8 cellular contexts compared by ENCODE assay signal in genomic region chrX:102899940-102900916, GRCh38. TPM values are rescaled to one million over a fixed set of nuclear protein-coding genes. Genes with fewer than 3 reads are reported as not detected.
DNase-seq lines count a peak whose midpoint lies in the region; ATAC-seq and TF ChIP-seq lines count a peak whose summit lies in the region.

No MANE protein-coding gene starts in this region.

- H3K4me1 ChIP-seq in Peyer's patch = no peaks in the 10 kb centered on the region
- no peaks in the 10 kb centered on the region for H3K4me1 ChIP-seq in transverse colon

- no peaks in the 10 kb centered on the region for H3K27me3 ChIP-seq in Peyer's patch
- no peaks in the 10 kb centered on the region for H3K27me3 ChIP-seq in transverse colon

- no peak for TF ChIP-seq POLR2A in Peyer's patch (IDR thresholded peaks at IDR 0.05)
- TF ChIP-seq POLR2A in transverse colon (IDR thresholded peaks at IDR 0.05) = no peak

- peak; percentile 24 for DNase-seq in DMS79 (lab: John Stamatoyannopoulos, UW)
- peak; percentile 74 for DNase-seq in HT1080 (ENCODE audit: low read depth)
- DNase-seq in Peyer's patch = peak in 2 of 3 donors; percentile 59 to 84
- peak; percentile 68 for DNase-seq in activated T-cell treated with anti-CD3 and anti-CD28 coated beads, Interleukin-2, amount 50 U/mL, for 4 hours
- peak; percentile 72 for DNase-seq in fibroblast of pulmonary artery (ENCODE audit: low read depth)
- DNase-seq in osteocyte (ENCODE audit: extremely low spot score, unreplicated experiment) = peak; percentile 90
- DNase-seq in transverse colon = peak; percentile 62

- no peak overlapping the region for H3K27ac Mint-ChIP-seq in osteocyte (ENCODE audit: unreplicated experiment)

- no peaks in the 10 kb centered on the region for H3K9me3 Mint-ChIP-seq in activated T-cell treated with anti-CD3 and anti-CD28 coated beads, Interleukin-2, amount 50 U/mL, for 4 hours
- no peaks in the 10 kb centered on the region for H3K9me3 Mint-ChIP-seq in osteocyte (ENCODE audit: unreplicated experiment)

- 7 to 42% methylated on average over 3 to 15 of the region's 15 CpGs for WGBS in transverse colon (ENCODE audit: low coverage in 1 of 2), 2 donors

- peak; percentile 91 for ATAC-seq in GM21390 (IDR thresholded peaks at IDR 0.05; ENCODE audit: unreplicated experiment)
- peak; percentile 75 to 89 for ATAC-seq in activated T-cell treated with anti-CD3 and anti-CD28 coated beads, Interleukin-2, amount 50 U/mL, for 4 hours

- intact Hi-C loops in transverse colon (cut with DNase I; ENCODE audit: low total_unique reads) = no loop called here

- H3K9me3 ChIP-seq in Peyer's patch = no peaks in the 10 kb centered on the region
- no peaks in the 10 kb centered on the region for H3K9me3 ChIP-seq in transverse colon

- in situ Hi-C loops in transverse colon (cut with MboI; ENCODE audit: low pct_ligation_motif_present in 1 of 4, low pct_unique_long_range_greater_than_20kb in 1 of 4, low sequenced_read_pairs in 3 of 4) = no loop called here

- H3K36me3 Mint-ChIP-seq in activated T-cell treated with anti-CD3 and anti-CD28 coated beads, Interleukin-2, amount 50 U/mL, for 4 hours (ENCODE audit: insufficient read depth) = peaks cover 10% of the 10 kb centered on the region
- H3K36me3 Mint-ChIP-seq in osteocyte (ENCODE audit: unreplicated experiment) = no peaks in the 10 kb centered on the region

- H3K4me1 Mint-ChIP-seq in activated T-cell treated with anti-CD3 and anti-CD28 coated beads, Interleukin-2, amount 50 U/mL, for 4 hours (ENCODE audit: low read depth) = peaks cover 8% of the 10 kb centered on the region
- peaks cover 3% of the 10 kb centered on the region for H3K4me1 Mint-ChIP-seq in osteocyte (ENCODE audit: unreplicated experiment)

- no peak for TF ChIP-seq EP300 in transverse colon (IDR thresholded peaks at IDR 0.05; ENCODE audit: low read depth)

- H3K4me3 ChIP-seq in Peyer's patch = no peak overlapping the region
- no peak overlapping the region for H3K4me3 ChIP-seq in fibroblast of pulmonary artery (replicated peaks; ENCODE audit: low read depth, low read length)
- no peak overlapping the region for H3K4me3 ChIP-seq in transverse colon

- no peaks in the 10 kb centered on the region for H3K27me3 Mint-ChIP-seq in activated T-cell treated with anti-CD3 and anti-CD28 coated beads, Interleukin-2, amount 50 U/mL, for 4 hours (ENCODE audit: low read depth)
- H3K27me3 Mint-ChIP-seq in osteocyte (ENCODE audit: unreplicated experiment) = no peaks in the 10 kb centered on the region

- TF ChIP-seq CTCF in Peyer's patch (IDR thresholded peaks at IDR 0.05) (peak in 5 of 6 experiments; percentile 14 to 58 (median 52)), fibroblast of pulmonary artery (IDR thresholded peaks at IDR 0.05; ENCODE audit: low read length, missing control alignments) (peak; percentile 68), osteocyte (IDR thresholded peaks at IDR 0.05) (peak; percentile 67), transverse colon (IDR thresholded peaks at IDR 0.05) (peak; percentile 36 to 61 (median 49))

- no peak overlapping the region for H3K4me3 Mint-ChIP-seq in activated T-cell treated with anti-CD3 and anti-CD28 coated beads, Interleukin-2, amount 50 U/mL, for 4 hours
- no peak overlapping the region for H3K4me3 Mint-ChIP-seq in osteocyte (ENCODE audit: unreplicated experiment)

- H3K36me3 ChIP-seq in Peyer's patch (no peaks in the 10 kb centered on the region), transverse colon (no peaks in the 10 kb centered on the region)

- H3K27ac ChIP-seq in Peyer's patch = no peak overlapping the region
- no peak overlapping the region for H3K27ac ChIP-seq in transverse colon

RNA-seq across cellular contexts. Expression of gene RAB40AL, which starts 36.8 kb away (rescaled TPM):
- 0.13 TPM in 1 of 2 replicates, not detected in the other for total RNA-seq in HT1080 (2014; rRNA removed; shearing (Covaris generic))
- not detected in 2 replicates for polyA plus RNA-seq in HT1080 (2015; cell fraction: cytosol; rRNA removed)
- 0.35 TPM in 1 of 2 replicates, not detected in the other for polyA plus RNA-seq in HT1080 (2015; cell fraction: nucleus; rRNA removed)
- total RNA-seq in Peyer's patch (1 to 10 TPM in 3 of 4 donors, not detected in 1; 2.5 to 5.9 (median 3.0) TPM), osteocyte (0.81 and 1.3 TPM in 2 replicates), transverse colon (1 to 10 TPM in 2 of 4 donors, not detected in 2; 1.7 to 2.2 TPM)
- total RNA-seq in activated T-cell treated with anti-CD3 and anti-CD28 coated beads, Interleukin-2, amount 50 U/mL, for 4 hours = under 1 TPM in 2 of 3 donors, not detected in 1; 0.19 to 0.33 TPM

Comparison
In these comparisons a context has a peak if more than half of its experiments do, and no peak if none do; other contexts are left out.
1. DNase-seq: peak in every context shown above with its lines; median percentile 90 in osteocyte; 74 in HT1080; 72 in fibroblast of pulmonary artery; 72 in Peyer's patch; 68 in activated T-cell treated with anti-CD3 and anti-CD28 coated beads, Interleukin-2, amount 50 U/mL, for 4 hours; 62 in transverse colon; 24 in DMS79.